ENCODE assay signal across 13 cellular contexts in the genomic region with DNA sequence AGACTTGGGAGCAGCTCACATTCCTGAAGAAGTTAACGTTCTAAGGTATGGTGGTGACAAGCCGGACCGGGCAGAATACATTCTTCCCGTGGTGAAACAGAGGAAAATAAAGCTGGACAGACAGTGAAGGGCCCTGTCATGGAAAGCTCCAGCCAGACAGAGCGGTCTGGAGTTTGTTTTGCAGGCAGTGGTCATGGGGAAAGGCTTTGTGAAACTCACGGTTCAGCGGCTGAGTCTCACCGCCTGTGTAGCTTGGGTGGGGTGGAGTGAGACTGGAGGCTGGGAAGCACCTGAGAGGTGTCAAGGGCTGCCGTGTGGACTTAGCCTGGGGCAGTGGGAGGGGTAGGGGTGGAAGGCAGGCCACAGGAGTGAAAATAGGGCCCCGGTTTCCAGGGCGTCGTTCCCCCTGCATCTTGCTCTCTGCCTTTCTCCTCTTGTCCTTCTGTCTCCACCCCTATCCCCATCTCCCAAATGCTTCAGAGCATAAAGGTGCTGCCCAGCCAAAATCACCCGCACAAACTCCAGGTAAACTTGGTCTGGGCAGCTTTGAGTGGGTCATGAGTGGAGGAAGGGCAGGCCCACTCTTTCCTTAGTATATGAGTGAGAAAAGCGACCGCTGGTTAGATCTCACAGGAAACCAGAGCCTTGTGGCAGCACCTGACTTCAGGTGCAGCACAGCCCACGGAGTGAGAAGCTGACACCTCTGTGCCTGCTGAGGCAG. TPM values are rescaled to one million over a fixed set of nuclear protein-coding genes. Genes with fewer than 3 reads are reported as not detected.
DNase-seq lines count a peak whose midpoint lies in the region; ATAC-seq, FAIRE-seq and TF ChIP-seq lines count a peak whose summit lies in the region.
"Had no signal": no experiment of that assay in that cellular context is flagged by ENCODE, and none has a peak within 500 bp of the region (broad histone marks: within the 10 kb centered on the region; RNA-seq: fewer than 3 reads in every experiment).

No MANE protein-coding gene starts in this region.

- intact Hi-C loops in cardiac septum (cut with DNase I) (no loop called here), heart left ventricle (cut with DNase I) (no loop called here)
- intact Hi-C loops in naive thymus-derived CD4-positive, alpha-beta T cell (cut with micrococcal nuclease): loop anchor here (5.0 to 10.0 kb wide), 3 partner anchors 73 to 360 kb away; a partner anchor contains a TSS

- peaks cover 12% of the 10 kb centered on the region for H3K27me3 Mint-ChIP-seq in astrocyte (ENCODE audit: low read depth, unreplicated experiment)
- no peaks in the 10 kb centered on the region for H3K27me3 Mint-ChIP-seq in naive thymus-derived CD4-positive, alpha-beta T cell

- peak; percentile 28 for ATAC-seq in naive thymus-derived CD4-positive, alpha-beta T cell
- ATAC-seq in GM21390 (IDR thresholded peaks at IDR 0.05; ENCODE audit: unreplicated experiment) (no peak), HG03108 (IDR thresholded peaks at IDR 0.05; ENCODE audit: unreplicated experiment) (no peak), heart left ventricle (no peak)
- ATAC-seq: activated T-cell treated with anti-CD3 and anti-CD28 coated beads, Interleukin-2, amount 50 U/mL, for 4 hours had no signal

- peak overlapping the region; percentile 69 for H3K27ac Mint-ChIP-seq in astrocyte (ENCODE audit: unreplicated experiment)
- H3K27ac Mint-ChIP-seq in naive thymus-derived CD4-positive, alpha-beta T cell: peak overlapping the region; percentile 67 to 95 (median 92)

- FAIRE-seq in astrocyte (lab: Jason Lieb, UNC): no peak

- no peak for TF ChIP-seq POLR2A in heart left ventricle (IDR thresholded peaks at IDR 0.05)

- TF ChIP-seq CTCF in right atrium auricular region (IDR thresholded peaks at IDR 0.05) (no peak), astrocyte (IDR thresholded peaks at IDR 0.05; ENCODE audit: insufficient read depth, low read depth, low read length) (no peak), heart left ventricle (IDR thresholded peaks at IDR 0.05) (no peak)

- H3K27me3 ChIP-seq in right atrium auricular region: no peaks in the 10 kb centered on the region
- H3K27me3 ChIP-seq in astrocyte (ENCODE audit: insufficient read depth, low read length): no peaks in the 10 kb centered on the region
- no peaks in the 10 kb centered on the region for H3K27me3 ChIP-seq in naive thymus-derived CD4-positive, alpha-beta T cell (ENCODE audit: control insufficient read depth in 2 of 2, insufficient read depth in 2 of 2, low read length in 2 of 2)
- no peaks in the 10 kb centered on the region for H3K27me3 ChIP-seq in heart left ventricle

- no peak overlapping the region for H3K4me2 ChIP-seq in astrocyte (ENCODE audit: low read length)

- WGBS in heart left ventricle, 4 donors: 88 to 90% (median 89%) methylated on average over 16 of the region's 16 CpGs

- no peak overlapping the region for H3K4me3 Mint-ChIP-seq in astrocyte (ENCODE audit: unreplicated experiment)
- H3K4me3 Mint-ChIP-seq in naive thymus-derived CD4-positive, alpha-beta T cell: peak overlapping the region in 9 of 10 donors; percentile 49 to 77 (median 66)
- H3K4me3 Mint-ChIP-seq: activated T-cell treated with anti-CD3 and anti-CD28 coated beads, Interleukin-2, amount 50 U/mL, for 4 hours had no signal

- H3K79me2 ChIP-seq in astrocyte (ENCODE audit: insufficient read depth, low read length): no peaks in the 10 kb centered on the region

- POLR2A ChIA-PET in naive thymus-derived CD4-positive, alpha-beta T cell (lab: Charles Lee): interaction anchor here (0.7 to 15.0 kb wide), 4 partner anchors 8 to 446 kb away, joined by 3 to 418 read pairs (median 18); a partner anchor contains a TSS

- H3K9me3 ChIP-seq in right atrium auricular region: no peaks in the 10 kb centered on the region
- no peaks in the 10 kb centered on the region for H3K9me3 ChIP-seq in astrocyte (ENCODE audit: insufficient read depth, low read depth, low read length)
- no peaks in the 10 kb centered on the region for H3K9me3 ChIP-seq in naive thymus-derived CD4-positive, alpha-beta T cell (ENCODE audit: control insufficient read depth in 2 of 3, low read length in 3 of 3)
- H3K9me3 ChIP-seq in heart left ventricle: no peaks in the 10 kb centered on the region
- H3K9me3 ChIP-seq: thoracic aorta had no signal

- CTCF ChIA-PET in naive thymus-derived CD4-positive, alpha-beta T cell (lab: Charles Lee): interaction anchor here (0.9 to 12.5 kb wide), 5 partner anchors 9 to 154 kb away, joined by 3 to 183 read pairs (median 4); a partner anchor contains a TSS

- no peaks in the 10 kb centered on the region for H4K20me1 ChIP-seq in astrocyte (ENCODE audit: insufficient read depth, low read length)

- H3K9me3 Mint-ChIP-seq in astrocyte (ENCODE audit: unreplicated experiment): peaks cover 3% of the 10 kb centered on the region
- H3K9me3 Mint-ChIP-seq in naive thymus-derived CD4-positive, alpha-beta T cell: peaks cover 0 to 2% (median 0%) of the 10 kb centered on the region in 11 donors
- H3K9me3 Mint-ChIP-seq: activated T-cell treated with anti-CD3 and anti-CD28 coated beads, Interleukin-2, amount 50 U/mL, for 4 hours had no signal

- no peak overlapping the region for H3K9ac ChIP-seq in astrocyte (ENCODE audit: low read length)

- no peak overlapping the region for H3K27ac ChIP-seq in right atrium auricular region
- no peak overlapping the region for H3K27ac ChIP-seq in astrocyte (ENCODE audit: low read depth, low read length)
- peak overlapping the region; percentile 50 for H3K27ac ChIP-seq in naive thymus-derived CD4-positive, alpha-beta T cell (ENCODE audit: low read depth, low read length)
- H3K27ac ChIP-seq in heart left ventricle: no peak overlapping the region
- H3K27ac ChIP-seq: thoracic aorta had no signal

- H3K4me1 Mint-ChIP-seq in astrocyte (ENCODE audit: low read depth, unreplicated experiment): peaks cover 36% of the 10 kb centered on the region
- peaks cover 56 to 86% (median 73%) of the 10 kb centered on the region in 7 donors for H3K4me1 Mint-ChIP-seq in naive thymus-derived CD4-positive, alpha-beta T cell

- DNase-seq in right atrium auricular region (ENCODE audit: low spot score) (peak; percentile 11), cardiac septum (ENCODE audit: low spot score) (no peak), astrocyte (ENCODE audit: low read depth) (no peak), NCI-H2081 (lab: John Stamatoyannopoulos, UW) (no peak), heart left ventricle (no peak)
- DNase-seq in naive thymus-derived CD4-positive, alpha-beta T cell: peak in 4 of 9 donors; percentile 28 to 34 (median 31)
- DNase-seq: activated T-cell treated with anti-CD3 and anti-CD28 coated beads, Interleukin-2, amount 50 U/mL, for 4 hours; foreskin fibroblast; midbrain; NCI-H2171 treated with DMSO at 0.1 percent for 48 hours had no signal

- peaks cover 2% of the 10 kb centered on the region for H3K36me3 Mint-ChIP-seq in astrocyte (ENCODE audit: low read depth, unreplicated experiment)
- peaks cover 0 to 8% (median 0%) of the 10 kb centered on the region in 5 donors for H3K36me3 Mint-ChIP-seq in naive thymus-derived CD4-positive, alpha-beta T cell

- H3K4me3 ChIP-seq in right atrium auricular region (no peak overlapping the region), astrocyte (ENCODE audit: insufficient read depth, low read depth, low read length) (no peak overlapping the region), heart left ventricle (no peak overlapping the region)
- H3K4me3 ChIP-seq in naive thymus-derived CD4-positive, alpha-beta T cell (ENCODE audit: low read length): no peak overlapping the region
- H3K4me3 ChIP-seq: thoracic aorta had no signal

- H3K4me1 ChIP-seq in right atrium auricular region: peaks cover 0 to 16% of the 10 kb centered on the region in 2 donors
- H3K4me1 ChIP-seq in astrocyte (ENCODE audit: insufficient read depth, low read length): peaks cover 25% of the 10 kb centered on the region
- H3K4me1 ChIP-seq in naive thymus-derived CD4-positive, alpha-beta T cell (ENCODE audit: control insufficient read depth in 2 of 2, insufficient read depth in 2 of 2, low read length in 2 of 2): peaks cover 66 to 75% of the 10 kb centered on the region in 2 donors
- peaks cover 0 to 48% (median 4%) of the 10 kb centered on the region in 12 donors for H3K4me1 ChIP-seq in heart left ventricle

- no peaks in the 10 kb centered on the region for H3K36me3 ChIP-seq in right atrium auricular region
- no peaks in the 10 kb centered on the region for H3K36me3 ChIP-seq in astrocyte (ENCODE audit: insufficient read depth, low read length)
- no peaks in the 10 kb centered on the region for H3K36me3 ChIP-seq in naive thymus-derived CD4-positive, alpha-beta T cell (ENCODE audit: control insufficient read depth in 2 of 3, insufficient read depth in 3 of 3, low read length in 3 of 3)
- no peaks in the 10 kb centered on the region for H3K36me3 ChIP-seq in heart left ventricle
- H3K36me3 ChIP-seq: thoracic aorta had no signal

- no peak overlapping the region for H2AFZ ChIP-seq in astrocyte (ENCODE audit: low read depth, low read length)

RNA-seq across cellular contexts. Expression of a gene that starts 11.4 kb away (rescaled TPM):
- total RNA-seq in right atrium auricular region (10 to 100 TPM; 16.8 to 19.7 TPM), cardiac septum (26.1 TPM), astrocyte (96.7 and 122 TPM in 2 replicates), heart left ventricle (10 to 100 TPM in 7 of 9 donors, 1 to 10 TPM in 2; 5.6 to 51.7 (median 12.0) TPM)
- total RNA-seq in naive thymus-derived CD4-positive, alpha-beta T cell: 100 to 1,000 TPM in 3 of 5 experiments, 10 to 100 TPM in 2; 94.4 to 164 (median 120) TPM
- 10 to 100 TPM; 32.8 to 39.3 TPM for polyA plus RNA-seq in naive thymus-derived CD4-positive, alpha-beta T cell
- polyA plus RNA-seq in heart left ventricle: 10 to 100 TPM in 1 of 2 donors, 1 to 10 TPM in 1; 7.6 to 12.2 TPM

RNA-seq across cellular contexts. Expression of a gene that starts 49.9 kb away (rescaled TPM):
- total RNA-seq in right atrium auricular region (10 to 100 TPM; 27.4 to 29.4 TPM), cardiac septum (24.9 TPM), astrocyte (17.9 and 25.3 TPM in 2 replicates), heart left ventricle (10 to 100 TPM; 18.6 to 26.2 (median 22.1) TPM)
- total RNA-seq in naive thymus-derived CD4-positive, alpha-beta T cell: 10 to 100 TPM; 17.4 to 31.9 (median 21.1) TPM
- polyA plus RNA-seq in naive thymus-derived CD4-positive, alpha-beta T cell: 10 to 100 TPM; 35.3 to 67.3 TPM
- 10 to 100 TPM; 23.6 to 32.2 TPM for polyA plus RNA-seq in heart left ventricle

Comparison
In these comparisons a context has a peak if more than half of its experiments do, and no peak if none do; other contexts are left out.
1. intact Hi-C loops: an anchor here in naive thymus-derived CD4-positive, alpha-beta T cell (5.0 to 10.0 kb wide); none called in cardiac septum and heart left ventricle.